ENCODE assay signal across 18 cellular contexts in genomic region chr20:4226330-4227084, GRCh38. TPM values are rescaled to one million over a fixed set of nuclear protein-coding genes. Genes with fewer than 3 reads are reported as not detected.
DNase-seq lines count a peak whose midpoint lies in the region; ATAC-seq, FAIRE-seq and TF ChIP-seq lines count a peak whose summit lies in the region.
"Had no signal": no experiment of that assay in that cellular context is flagged by ENCODE, and none has a peak within 500 bp of the region (broad histone marks: within the 10 kb centered on the region; RNA-seq: fewer than 3 reads in every experiment).

No MANE protein-coding gene starts in this region.

- H4K8ac ChIP-seq in neuronal stem cell (ENCODE audit: low read depth, low read length): no peak overlapping the region

- peak overlapping the region; percentile 57 for H2AK5ac ChIP-seq in neuronal stem cell (ENCODE audit: low read depth, low read length)

- 95% methylated on average over 8 of the region's 8 CpGs for WGBS in right cardiac atrium
- WGBS in neuronal stem cell (ENCODE audit: extremely low coverage in 2 of 2, insufficient read length in 2 of 2, insufficient replicate concordance in 1 of 2), 2 donors: no CpG with 5 or more reads among the region's 8 CpGs
- WGBS in aorta, 2 donors: 80% methylated on average over 8 of the region's 8 CpGs

- H2BK120ac ChIP-seq in neuronal stem cell (ENCODE audit: low read depth, low read length): no peak overlapping the region

- no peak overlapping the region for H3K23ac ChIP-seq in neuronal stem cell (ENCODE audit: low read depth, low read length, poor library complexity)

- no peak for TF ChIP-seq CTCF in ascending aorta (IDR thresholded peaks at IDR 0.05)

- H3K4ac ChIP-seq in neuronal stem cell (ENCODE audit: low read length): no peak overlapping the region

- no peak overlapping the region for H3K18ac ChIP-seq in neuronal stem cell (ENCODE audit: low read length)

- H3K14ac ChIP-seq in neuronal stem cell (ENCODE audit: low read length): no peak overlapping the region

- no peak overlapping the region for H4K91ac ChIP-seq in neuronal stem cell (ENCODE audit: low read depth, low read length, poor library complexity)

- intact Hi-C loops in right cardiac atrium (cut with DNase I): no loop called here
- intact Hi-C loops in Right ventricle myocardium superior (cut with DNase I): no loop called here
- intact Hi-C loops in ascending aorta (cut with DNase I): loop anchor here (5.0 kb wide), 3 partner anchors 71 to 216 kb away; no protein-coding TSS in a partner anchor
- intact Hi-C loops in aorta (cut with DNase I): loop anchor here in 1 of 2 donors (1.0 kb wide), 1 partner anchor 8 kb away; no protein-coding TSS in a partner anchor
- intact Hi-C loops in sciatic nerve (cut with DNase I): no loop called here

- H3K79me1 ChIP-seq in neuronal stem cell (ENCODE audit: low read depth, low read length): no peaks in the 10 kb centered on the region

- H3K9ac ChIP-seq in neuronal stem cell (ENCODE audit: low read depth, low read length, poor library complexity): no peak overlapping the region

- H3K4me2 ChIP-seq in neuronal stem cell (ENCODE audit: insufficient read depth, low read length, poor library complexity, severe bottlenecking): no peak overlapping the region

- H3K27me3 ChIP-seq in right cardiac atrium (ENCODE audit: control insufficient read depth, insufficient read depth) (no peaks in the 10 kb centered on the region), ascending aorta (no peaks in the 10 kb centered on the region), neuronal stem cell (ENCODE audit: control insufficient read depth in 3 of 3, insufficient read depth in 3 of 3, low read depth in 1 of 3, low read length in 3 of 3) (peaks cover 0 to 11% (median 5%) of the 10 kb centered on the region in 3 experiments), aorta (ENCODE audit: control insufficient read depth in 1 of 2, insufficient read depth in 2 of 2, low read length in 1 of 2) (no peaks in the 10 kb centered on the region)
- H3K27me3 ChIP-seq: ovary had no signal

- no peak overlapping the region for H2BK12ac ChIP-seq in neuronal stem cell (ENCODE audit: low read length)

- ATAC-seq in right cardiac atrium (no peak), Right ventricle myocardium superior (ENCODE audit: poor library complexity) (no peak), aorta (ENCODE audit: low FRiP score) (peak; percentile 11), sciatic nerve (no peak), HG02938 (IDR thresholded peaks at IDR 0.05; ENCODE audit: unreplicated experiment) (no peak)

- DNase-seq in right cardiac atrium: no peak
- no peak for DNase-seq in Right ventricle myocardium superior
- no peak for DNase-seq in ascending aorta (ENCODE audit: low spot score in 2 of 2)
- no peak for DNase-seq in neuronal stem cell (ENCODE audit: low spot score)
- no peak for DNase-seq in aorta
- no peak for DNase-seq in HTR-8/SVneo (ENCODE audit: insufficient read length, low spot score)
- no peak for DNase-seq in sciatic nerve (ENCODE audit: low spot score)
- DNase-seq: activated B cell treated with CpG ODN at 0.5 μM for 24 hours; activated CD4-positive, alpha-beta memory T cell treated with anti-CD3 and anti-CD28 coated beads, Interleukin-2, amount 10 ng/mL, durations not matched to agents 7 days and 5 days; activated T-cell treated with anti-CD3 and anti-CD28 coated beads, Interleukin-2, amount 50 U/mL, for 1 hour; NCI-H187; NCI-H446 treated with DMSO at 0.1 percent for 48 hours; T-helper 2 cell had no signal

- H2BK5ac ChIP-seq in neuronal stem cell (ENCODE audit: low read length): no peak overlapping the region

- no peak overlapping the region for H2BK15ac ChIP-seq in neuronal stem cell (ENCODE audit: low read length)

- no peak overlapping the region for H3K4me3 ChIP-seq in right cardiac atrium (ENCODE audit: low read length)
- no peak overlapping the region for H3K4me3 ChIP-seq in ascending aorta
- no peak overlapping the region for H3K4me3 ChIP-seq in neuronal stem cell (ENCODE audit: low read length in 2 of 2)
- no peak overlapping the region for H3K4me3 ChIP-seq in aorta (ENCODE audit: low read length in 2 of 2)
- H3K4me3 ChIP-seq: breast epithelium, ovary, tibial nerve had no signal

- H3K4me1 ChIP-seq in right cardiac atrium (ENCODE audit: control insufficient read depth, insufficient read depth, low read length): no peaks in the 10 kb centered on the region
- H3K4me1 ChIP-seq in ascending aorta: peaks cover 3 to 44% of the 10 kb centered on the region in 2 donors
- peaks cover 0 to 5% of the 10 kb centered on the region in 2 donors for H3K4me1 ChIP-seq in neuronal stem cell (ENCODE audit: control insufficient read depth in 2 of 2, insufficient read depth in 1 of 2, low read depth in 1 of 2, low read length in 2 of 2)
- peaks cover 3 to 5% of the 10 kb centered on the region in 2 donors for H3K4me1 ChIP-seq in aorta (ENCODE audit: control insufficient read depth in 1 of 2, insufficient read depth in 2 of 2, low read length in 2 of 2)
- H3K4me1 ChIP-seq: breast epithelium had no signal

- no peak overlapping the region for H2AFZ ChIP-seq in neuronal stem cell (ENCODE audit: low read length)

- H3K36me3 ChIP-seq in ascending aorta (no peaks in the 10 kb centered on the region), neuronal stem cell (replicated peaks in 1 of 2; ENCODE audit: control insufficient read depth in 2 of 2, insufficient read depth in 2 of 2, low read length in 2 of 2) (no peaks in the 10 kb centered on the region), aorta (ENCODE audit: control insufficient read depth in 1 of 2, insufficient read depth in 2 of 2, low read length in 1 of 2) (no peaks in the 10 kb centered on the region)
- H3K36me3 ChIP-seq: breast epithelium, ovary, tibial nerve had no signal

- H3K9me3 ChIP-seq in right cardiac atrium (ENCODE audit: control insufficient read depth, low read length) (no peaks in the 10 kb centered on the region), ascending aorta (no peaks in the 10 kb centered on the region), neuronal stem cell (replicated peaks in 1 of 2; ENCODE audit: control insufficient read depth in 2 of 2, insufficient read depth in 1 of 2, low read depth in 1 of 2, low read length in 2 of 2) (no peaks in the 10 kb centered on the region), aorta (ENCODE audit: control insufficient read depth, low read length) (no peaks in the 10 kb centered on the region)
- H3K9me3 ChIP-seq: breast epithelium, ovary, tibial nerve had no signal

- no peak for FAIRE-seq in HTR-8/SVneo (lab: Jason Lieb, UNC)

- H3K27ac ChIP-seq in right cardiac atrium (ENCODE audit: low read length) (peak overlapping the region; percentile 25), ascending aorta (peak overlapping the region; percentile 82 to 89), neuronal stem cell (replicated peaks; ENCODE audit: low read length) (no peak overlapping the region), aorta (ENCODE audit: low read depth in 1 of 2, low read length in 2 of 2) (peak overlapping the region; percentile 84 to 91)
- H3K27ac ChIP-seq: breast epithelium, ovary had no signal

RNA-seq across cellular contexts. Expression of gene ADRA1D, which starts 22.6 kb away (rescaled TPM):
- total RNA-seq in right cardiac atrium (under 1 TPM in 1 of 4 donors, not detected in 3; 0.09 TPM), Right ventricle myocardium superior (0.11 TPM), ascending aorta (9.4 TPM), aorta (10 to 100 TPM in 1 of 2 donors, 1 to 10 TPM in 1; 7.1 to 16.5 TPM), sciatic nerve (11.9 TPM)
- polyA plus RNA-seq in right cardiac atrium (0.05 TPM), aorta (1 to 10 TPM in 1 of 2 donors, under 1 TPM in 1; 0.54 to 1.4 TPM)
- polyA plus RNA-seq in neuronal stem cell (2013, experiment 1 of 2): 0.24 TPM
- 0.22 TPM for polyA plus RNA-seq in neuronal stem cell (2013, experiment 2 of 2)
- total RNA-seq: activated B cell treated with CpG ODN at 0.5 μM for 24 hours; activated CD4-positive, alpha-beta memory T cell treated with anti-CD3 and anti-CD28 coated beads, Interleukin-2, amount 10 ng/mL, durations not matched to agents 7 days and 5 days; esophagus mucosa had no signal
